9 cellular contexts compared by ENCODE assay signal in the genomic region with DNA sequence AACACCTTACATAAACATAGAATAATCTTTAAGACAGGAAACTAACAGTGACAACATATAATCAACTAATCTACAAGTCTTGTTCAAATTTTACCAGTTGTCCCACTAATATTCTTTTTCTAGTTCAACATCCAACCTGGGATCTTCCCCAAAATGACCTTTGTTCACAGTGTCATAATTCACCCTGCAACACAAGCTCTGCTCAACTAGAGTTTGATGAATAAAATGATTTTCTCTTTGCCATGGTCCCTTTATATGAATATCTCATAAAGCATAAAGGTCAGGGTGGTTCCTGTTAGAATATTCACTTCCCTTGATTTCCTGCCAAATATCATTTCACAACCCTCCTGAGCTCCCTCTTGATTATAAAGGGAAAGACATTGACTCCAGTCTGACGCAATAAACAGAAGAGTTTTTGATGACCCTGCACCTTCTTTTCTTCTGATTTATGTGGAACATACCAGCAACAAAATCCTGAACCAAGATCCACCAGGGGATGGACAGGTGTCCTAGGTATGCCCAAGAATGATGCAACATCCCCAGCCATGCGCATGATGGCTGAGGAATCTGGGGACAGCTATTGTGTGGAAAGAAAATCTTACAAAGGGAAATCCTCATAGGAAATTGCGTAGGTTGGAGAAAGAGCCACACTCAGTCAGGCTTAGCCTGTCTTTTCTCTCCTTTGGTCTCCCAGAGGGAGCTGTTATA. TPM values are rescaled to one million over a fixed set of nuclear protein-coding genes. Genes with fewer than 3 reads are reported as not detected.
DNase-seq lines count a peak whose midpoint lies in the region; ATAC-seq and TF ChIP-seq lines count a peak whose summit lies in the region.
"Had no signal": no experiment of that assay in that cellular context is flagged by ENCODE, and none has a peak within 500 bp of the region (broad histone marks: within the 10 kb centered on the region; RNA-seq: fewer than 3 reads in every experiment).

No MANE protein-coding gene starts in this region.

- H3K4me1 ChIP-seq in heart left ventricle (peaks cover 3 to 74% (median 55%) of the 10 kb centered on the region in 12 donors), upper lobe of right lung (peaks cover 40% of the 10 kb centered on the region), colonic mucosa (peaks cover 14% of the 10 kb centered on the region)

- H3K9me3 ChIP-seq in heart left ventricle (no peaks in the 10 kb centered on the region), upper lobe of right lung (no peaks in the 10 kb centered on the region), colonic mucosa (no peaks in the 10 kb centered on the region)

- no peak overlapping the region for H3K4me3 ChIP-seq in heart left ventricle
- no peak overlapping the region for H3K4me3 ChIP-seq in cardiac fibroblast (replicated peaks in 1 of 2; ENCODE audit: low read depth in 2 of 2, low read length in 2 of 2)
- no peak overlapping the region for H3K4me3 ChIP-seq in upper lobe of right lung
- no peak overlapping the region for H3K4me3 ChIP-seq in colonic mucosa

- H3K27ac ChIP-seq in heart left ventricle, result peak overlapping the region in 11 of 12 donors; percentile 17 to 86 (median 66)
- H3K27ac ChIP-seq in upper lobe of right lung, result peak overlapping the region; percentile 48
- no peak overlapping the region for H3K27ac ChIP-seq in colonic mucosa

- ATAC-seq in heart left ventricle (peak in 3 of 4 donors; percentile 35 to 82 (median 70)), Right ventricle myocardium inferior (no peak), left lobe of liver (peak; percentile 40), upper lobe of right lung (peak; percentile 55), GM19452 (IDR thresholded peaks at IDR 0.05; ENCODE audit: unreplicated experiment) (no peak), GM21717 (IDR thresholded peaks at IDR 0.05; ENCODE audit: unreplicated experiment) (no peak)

- no peaks in the 10 kb centered on the region for H3K27me3 ChIP-seq in heart left ventricle
- no peaks in the 10 kb centered on the region for H3K27me3 ChIP-seq in upper lobe of right lung
- H3K27me3 ChIP-seq in colonic mucosa, result no peaks in the 10 kb centered on the region

- DNase-seq in heart left ventricle (peak in 1 of 5 donors; percentile 35), Right ventricle myocardium inferior (ENCODE audit: missing footprints) (no peak), cardiac fibroblast (ENCODE audit: low read depth in 2 of 2) (peak; percentile 79 to 86), left lobe of liver (ENCODE audit: low spot score) (no peak), upper lobe of right lung (no peak), colonic mucosa (no peak)

- peaks cover 0 to 9% (median 0%) of the 10 kb centered on the region in 9 donors for H3K36me3 ChIP-seq in heart left ventricle
- no peaks in the 10 kb centered on the region for H3K36me3 ChIP-seq in upper lobe of right lung
- no peaks in the 10 kb centered on the region for H3K36me3 ChIP-seq in colonic mucosa

- TF ChIP-seq CTCF in heart left ventricle (IDR thresholded peaks at IDR 0.05) (no peak), cardiac fibroblast (IDR thresholded peaks at IDR 0.05; ENCODE audit: low read depth, low read length) (no peak), upper lobe of right lung (IDR thresholded peaks at IDR 0.05) (no peak), colonic mucosa (IDR thresholded peaks at IDR 0.05) (no peak)

- 50 to 65% (median 63%) methylated on average over 3 of the region's 3 CpGs for WGBS in heart left ventricle, 4 donors

- intact Hi-C loops in heart left ventricle (cut with DNase I) (no loop called here), Right ventricle myocardium inferior (cut with DNase I) (no loop called here), upper lobe of right lung (cut with DNase I) (no loop called here), colonic mucosa (cut with DNase I) (no loop called here)

- TF ChIP-seq POLR2A in heart left ventricle (IDR thresholded peaks at IDR 0.05), result no peak

- H3K9ac ChIP-seq in colonic mucosa (ENCODE audit: low read depth in 2 of 2, low read length in 2 of 2), result no peak overlapping the region

RNA-seq across cellular contexts. Expression of gene IFIT3, which starts 18.6 kb away (rescaled TPM):
- total RNA-seq in heart left ventricle (100 to 1,000 TPM in 1 of 9 donors, 10 to 100 TPM in 4, 1 to 10 TPM in 4; 4.4 to 107 (median 12.1) TPM), Right ventricle myocardium inferior (7.0 TPM), left lobe of liver (8.7 TPM), upper lobe of right lung (78.0 TPM), colonic mucosa (1 to 10 TPM; 4.3 to 5.1 TPM)
- 1 to 10 TPM; 4.6 to 5.0 TPM for polyA plus RNA-seq in heart left ventricle

RNA-seq across cellular contexts. Expression of gene IFIT1B, which starts 31.4 kb away (rescaled TPM):
- total RNA-seq in heart left ventricle (under 1 TPM in 2 of 9 donors, not detected in 7; 0.24 to 0.25 TPM), Right ventricle myocardium inferior (not detected), left lobe of liver (not detected), upper lobe of right lung (not detected), colonic mucosa (not detected)
- not detected for polyA plus RNA-seq in heart left ventricle
- polyA plus RNA-seq: neural cell had no signal

RNA-seq across cellular contexts. Expression of gene IFIT2, which starts 44.6 kb away (rescaled TPM):
- total RNA-seq in heart left ventricle (10 to 100 TPM in 3 of 9 donors, 1 to 10 TPM in 6; 2.3 to 30.2 (median 5.3) TPM), Right ventricle myocardium inferior (4.2 TPM), left lobe of liver (6.0 TPM), upper lobe of right lung (47.2 TPM), colonic mucosa (1 to 10 TPM; 4.8 to 7.5 TPM)
- polyA plus RNA-seq in heart left ventricle, result 1 to 10 TPM; 2.1 to 2.8 TPM

RNA-seq across cellular contexts. Expression of gene IFIT1, which starts 46.0 kb away (rescaled TPM):
- total RNA-seq in heart left ventricle (10 to 100 TPM; 13.8 to 58.2 (median 25.6) TPM), Right ventricle myocardium inferior (36.0 TPM), left lobe of liver (9.6 TPM), upper lobe of right lung (51.1 TPM), colonic mucosa (1 to 10 TPM; 1.9 to 5.4 TPM)
- 10 to 100 TPM in 1 of 2 donors, 1 to 10 TPM in 1; 5.5 to 23.4 TPM for polyA plus RNA-seq in heart left ventricle
- polyA plus RNA-seq: neural cell had no signal

Comparison
In these comparisons a context has a peak if more than half of its experiments do, and no peak if none do; other contexts are left out.
1. ATAC-seq: peak in heart left ventricle (3 of 4), left lobe of liver (single experiment) and upper lobe of right lung (single experiment); none in Right ventricle myocardium inferior (single experiment), GM19452 (single experiment) and GM21717 (single experiment).
2. DNase-seq: peak in cardiac fibroblast (2 of 2); none in Right ventricle myocardium inferior (single experiment), left lobe of liver (single experiment), upper lobe of right lung (single experiment) and colonic mucosa (single experiment).